Comparison of ENCODE assay signal across 7 cellular contexts in the genomic region with DNA sequence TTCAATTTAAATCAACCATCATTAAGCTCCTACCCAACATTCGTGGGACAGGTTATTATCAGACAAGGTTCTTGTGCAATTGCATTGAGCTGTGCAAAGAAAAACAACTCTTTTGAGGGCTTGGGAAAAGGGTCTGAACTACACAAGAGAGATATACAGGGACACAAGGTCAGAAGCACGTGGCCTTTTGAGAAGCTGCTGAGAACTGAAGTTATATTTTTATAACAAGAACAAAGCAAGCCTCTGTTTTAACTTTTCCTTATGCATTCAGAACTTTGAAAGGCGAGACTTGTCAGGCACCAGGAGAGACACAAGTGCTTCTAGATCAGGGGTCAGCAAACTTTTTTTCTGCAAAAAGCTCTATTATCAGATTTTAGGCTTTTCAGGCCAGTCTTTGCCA.
"Had no signal": no experiment of that assay in that cellular context is flagged by ENCODE, and none has a peak within 500 bp of the region (broad histone marks: within the 10 kb centered on the region; RNA-seq: fewer than 3 reads in every experiment).

No MANE protein-coding gene starts in this region.

- H3K9me3 Mint-ChIP-seq: H9 had no signal

- H3K4me3 Mint-ChIP-seq: H9 had no signal

- H2AFZ ChIP-seq: GM23248 had no signal

- H3K27ac ChIP-seq: GM23248 had no signal

- H3K27ac Mint-ChIP-seq: H9 had no signal

- DNase-seq: GM23248, GOT3, H9, HCEC 1CT, IMR-90, KG1 had no signal

- H3K4me3 ChIP-seq: GM23248, K562 had no signal

- ATAC-seq: K562 had no signal
